In the genomic region with DNA sequence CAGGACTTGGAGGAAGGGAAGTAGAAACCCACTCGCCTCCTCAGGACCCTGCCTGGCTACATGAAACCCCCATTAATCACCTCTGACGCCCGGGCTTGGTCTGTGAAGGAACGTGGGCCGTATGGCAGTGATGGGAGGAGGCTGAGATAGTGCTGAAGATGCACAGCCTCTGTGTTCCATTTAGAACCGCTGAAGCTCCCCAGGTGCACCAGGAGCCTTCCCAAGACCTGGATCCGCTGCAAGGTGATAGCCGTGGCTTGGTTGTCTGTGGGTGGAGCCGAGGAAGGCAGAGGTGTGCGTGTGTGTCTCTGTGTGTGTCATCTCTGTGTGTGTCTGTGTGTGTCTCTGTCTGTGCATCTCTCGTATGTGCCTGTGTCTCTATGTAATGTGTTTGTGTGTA, we compare ENCODE assay signal across 11 cellular contexts.
DNase-seq lines count a peak whose midpoint lies in the region; ATAC-seq, FAIRE-seq and TF ChIP-seq lines count a peak whose summit lies in the region.
"Had no signal": no experiment of that assay in that cellular context is flagged by ENCODE, and none has a peak within 500 bp of the region (broad histone marks: within the 10 kb centered on the region; RNA-seq: fewer than 3 reads in every experiment).

No MANE protein-coding gene starts in this region.

- TF ChIP-seq CTCF in coronary artery (IDR thresholded peaks at IDR 0.05) (no peak), uterus (IDR thresholded peaks at IDR 0.05) (no peak), GM10248 (IDR thresholded peaks at IDR 0.05; ENCODE audit: control extremely low read depth, extremely low read depth, low read depth, missing control alignments) (no peak)

- no peak for ATAC-seq in GM21529 (IDR thresholded peaks at IDR 0.05; ENCODE audit: unreplicated experiment)

- peak overlapping the region; percentile 8 to 22 for H2BK12ac ChIP-seq in mesenchymal stem cell (ENCODE audit: low read length in 2 of 2)
- peak overlapping the region; percentile 74 for H2BK12ac ChIP-seq in trophoblast cell (ENCODE audit: low read length)

- H3K27ac ChIP-seq in coronary artery: peak overlapping the region; percentile 81 to 92
- no peak overlapping the region for H3K27ac ChIP-seq in mesenchymal stem cell (ENCODE audit: low read length, poor library complexity, severe bottlenecking)
- H3K27ac ChIP-seq in trophoblast cell (ENCODE audit: low read depth, low read length): no peak overlapping the region
- H3K27ac ChIP-seq in uterus: peak overlapping the region; percentile 23 to 51

- H3K36me3 ChIP-seq in mesenchymal stem cell (ENCODE audit: control insufficient read depth in 1 of 2, insufficient read depth in 2 of 2, low read depth in 1 of 2, low read length in 2 of 2) (no peaks in the 10 kb centered on the region), trophoblast cell (ENCODE audit: control insufficient read depth in 1 of 2, insufficient read depth in 2 of 2, low read length in 2 of 2) (no peaks in the 10 kb centered on the region), uterus (no peaks in the 10 kb centered on the region)
- H3K36me3 ChIP-seq: HAP-1 had no signal

- peaks cover 0 to 6% of the 10 kb centered on the region in 2 experiments for H3K27me3 ChIP-seq in mesenchymal stem cell (ENCODE audit: control insufficient read depth in 1 of 2, insufficient read depth in 1 of 2, low read length in 2 of 2)
- H3K27me3 ChIP-seq in trophoblast cell (ENCODE audit: insufficient read depth, low read length): no peaks in the 10 kb centered on the region
- no peaks in the 10 kb centered on the region for H3K27me3 ChIP-seq in uterus

- no peak overlapping the region for H3K4me2 ChIP-seq in mesenchymal stem cell (ENCODE audit: low read length, poor library complexity, severe bottlenecking)
- H3K4me2 ChIP-seq in trophoblast cell (ENCODE audit: low read length): no peak overlapping the region

- H3K9ac ChIP-seq in mesenchymal stem cell (ENCODE audit: low read length) (no peak overlapping the region), trophoblast cell (ENCODE audit: low read length) (no peak overlapping the region)

- FAIRE-seq in RCC 7860 (lab: Jason Lieb, UNC): no peak

- CTCF ChIA-PET in GM10248 (lab: Yijun Ruan, JAX): no interaction called here

- DNase-seq in coronary artery (ENCODE audit: low spot score) (peak; percentile 35), mesenchymal stem cell (no peak), trophoblast cell (no peak), uterus (no peak), RCC 7860 (ENCODE audit: low spot score) (no peak), GM10248 (ENCODE audit: extremely low spot score) (no peak)
- DNase-seq: Kasumi-1, NCI-H1930, NCI-H510A treated with DMSO at 0.1 percent for 48 hours had no signal

- H3K4me3 ChIP-seq in coronary artery (no peak overlapping the region), mesenchymal stem cell (ENCODE audit: insufficient read depth in 1 of 2, low read depth in 1 of 2, low read length in 2 of 2) (no peak overlapping the region), trophoblast cell (ENCODE audit: low read depth, low read length) (no peak overlapping the region), uterus (no peak overlapping the region)
- H3K4me3 ChIP-seq: HAP-1 had no signal

- no peak overlapping the region for H2AK5ac ChIP-seq in mesenchymal stem cell (ENCODE audit: low read length, severe bottlenecking)
- peak overlapping the region; percentile 2 for H2AK5ac ChIP-seq in trophoblast cell (ENCODE audit: low read length)

- intact Hi-C loops in uterus (cut with DNase I; ENCODE audit: low total_unique reads): no loop called here

- H3K14ac ChIP-seq in mesenchymal stem cell (ENCODE audit: low read length in 2 of 2): no peak overlapping the region
- peak overlapping the region; percentile 23 for H3K14ac ChIP-seq in trophoblast cell (ENCODE audit: low read length)

- H3K79me1 ChIP-seq in mesenchymal stem cell (replicated peaks; ENCODE audit: low read length, poor library complexity, severe bottlenecking) (no peaks in the 10 kb centered on the region), trophoblast cell (ENCODE audit: low read length) (peaks cover 9% of the 10 kb centered on the region)

- H2BK15ac ChIP-seq in mesenchymal stem cell (ENCODE audit: low read depth, poor library complexity, severe bottlenecking): no peak overlapping the region

- H4K91ac ChIP-seq in mesenchymal stem cell (ENCODE audit: low read length) (peak overlapping the region; percentile 16), trophoblast cell (ENCODE audit: low read depth, low read length) (peak overlapping the region; percentile 4)

- no peak overlapping the region for H2BK5ac ChIP-seq in mesenchymal stem cell (ENCODE audit: low read depth, low read length, poor library complexity, severe bottlenecking)
- H2BK5ac ChIP-seq in trophoblast cell (ENCODE audit: low read depth, low read length, poor library complexity): no peak overlapping the region

- H2AFZ ChIP-seq in mesenchymal stem cell (ENCODE audit: low read depth, low read length) (no peak overlapping the region), trophoblast cell (ENCODE audit: insufficient read depth, low read length, poor library complexity) (no peak overlapping the region)

- H2BK120ac ChIP-seq in mesenchymal stem cell (ENCODE audit: low read depth, low read length) (no peak overlapping the region), trophoblast cell (ENCODE audit: insufficient read depth, low read length, poor library complexity) (no peak overlapping the region)

- H3K18ac ChIP-seq in mesenchymal stem cell (ENCODE audit: low read depth in 1 of 2, low read length in 2 of 2) (peak overlapping the region in 1 of 2 experiments; percentile 16), trophoblast cell (ENCODE audit: low read length) (peak overlapping the region; percentile 10)

- no peaks in the 10 kb centered on the region for H3K9me3 ChIP-seq in mesenchymal stem cell (ENCODE audit: control insufficient read depth, low read length)
- H3K9me3 ChIP-seq in trophoblast cell (ENCODE audit: insufficient read depth, low read depth, low read length): no peaks in the 10 kb centered on the region
- no peaks in the 10 kb centered on the region for H3K9me3 ChIP-seq in uterus
- H3K9me3 ChIP-seq: HAP-1 had no signal

- no peak overlapping the region for H4K12ac ChIP-seq in trophoblast cell (ENCODE audit: low read depth, low read length)

- TF ChIP-seq POLR2A in uterus (IDR thresholded peaks at IDR 0.05): no peak

- POLR2A ChIA-PET in GM10248 (lab: Yijun Ruan, JAX): no interaction called here

- WGBS in mesenchymal stem cell: 92% methylated on average over 10 of the region's 11 CpGs
- WGBS in trophoblast cell (ENCODE audit: extremely low coverage, insufficient coverage, insufficient read length): no CpG with 5 or more reads among the region's 11 CpGs

- H3K4ac ChIP-seq in mesenchymal stem cell (ENCODE audit: low read depth in 1 of 2, low read length in 2 of 2) (no peak overlapping the region), trophoblast cell (ENCODE audit: low read depth, low read length) (no peak overlapping the region)

- no peak overlapping the region for H3K23ac ChIP-seq in mesenchymal stem cell (ENCODE audit: low read length in 2 of 2)
- H3K23ac ChIP-seq in trophoblast cell (ENCODE audit: low read length): no peak overlapping the region

- peaks cover 11% of the 10 kb centered on the region for H3K4me1 ChIP-seq in mesenchymal stem cell (ENCODE audit: control insufficient read depth, insufficient read depth, low read depth, low read length)
- H3K4me1 ChIP-seq in trophoblast cell (ENCODE audit: control insufficient read depth in 1 of 2, insufficient read depth in 2 of 2, low read length in 2 of 2): peaks cover 22 to 36% of the 10 kb centered on the region in 2 experiments
- H3K4me1 ChIP-seq in uterus: peaks cover 0 to 7% of the 10 kb centered on the region in 2 donors
- H3K4me1 ChIP-seq: HAP-1 had no signal

- peak overlapping the region; percentile 8 for H4K8ac ChIP-seq in mesenchymal stem cell (ENCODE audit: low read length)
- H4K8ac ChIP-seq in trophoblast cell (ENCODE audit: low read depth, low read length): no peak overlapping the region

- H3K79me2 ChIP-seq in trophoblast cell (ENCODE audit: control insufficient read depth, insufficient read depth, low read length, poor library complexity): peaks cover 2% of the 10 kb centered on the region

Comparison
In these comparisons a context has a peak if more than half of its experiments do, and no peak if none do; other contexts are left out.
1. H3K27ac ChIP-seq: peak in coronary artery (2 of 2) and uterus (2 of 2); none in mesenchymal stem cell (single experiment) and trophoblast cell (single experiment).